8 cellular contexts compared by ENCODE assay signal in the genomic region with DNA sequence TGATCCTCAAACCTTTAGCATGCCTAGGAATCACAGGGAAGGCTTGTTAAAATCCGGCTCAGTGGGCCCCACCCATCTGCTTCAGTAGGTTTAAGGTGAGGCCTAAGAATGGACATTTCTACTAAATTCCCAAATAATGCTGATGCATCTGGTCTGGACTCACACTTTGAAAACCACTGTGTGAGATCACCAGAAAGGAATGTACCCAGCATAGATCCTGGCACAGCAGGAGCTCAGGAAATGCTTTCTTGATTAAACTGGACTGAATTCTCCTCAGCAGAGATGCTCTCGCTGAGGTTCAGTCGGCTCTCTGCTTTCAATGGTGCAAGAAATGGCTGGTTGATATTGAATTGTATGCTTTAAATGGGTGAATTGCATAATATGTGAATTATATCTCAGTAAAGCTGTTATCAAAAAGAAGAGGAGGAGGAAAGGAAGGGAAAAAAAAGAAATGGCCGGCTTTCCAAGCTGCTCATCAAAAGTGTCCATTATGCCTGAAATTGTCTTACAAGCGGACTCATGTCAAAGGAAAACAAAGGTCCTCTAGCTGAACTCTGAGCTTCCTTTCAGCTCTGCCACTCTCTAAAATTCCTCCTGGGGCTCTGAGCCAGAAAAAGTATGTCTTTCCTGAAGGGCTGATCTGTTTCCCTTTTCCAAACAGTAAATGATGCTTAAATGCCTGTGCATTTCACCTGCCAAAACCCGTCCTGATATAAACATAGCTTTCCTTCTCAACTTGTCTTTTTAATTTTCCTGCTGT.
DNase-seq lines count a peak whose midpoint lies in the region; ATAC-seq and TF ChIP-seq lines count a peak whose summit lies in the region.

No MANE protein-coding gene starts in this region.

- WGBS in lung, 2 donors: 57 to 71% methylated on average over 6 of the region's 6 CpGs

- peak; percentile 48 for ATAC-seq in lung (ENCODE audit: insufficient read depth, low FRiP score)
- ATAC-seq in HG03039 (IDR thresholded peaks at IDR 0.05; ENCODE audit: unreplicated experiment): no peak
- ATAC-seq in GM19397 (IDR thresholded peaks at IDR 0.05; ENCODE audit: unreplicated experiment): no peak

- H3K4me3 Mint-ChIP-seq in progenitor cell of endocrine pancreas (ENCODE audit: low read depth): no peak overlapping the region

- H3K9me3 ChIP-seq in MG63 (no peaks in the 10 kb centered on the region), lung (ENCODE audit: control insufficient read depth in 2 of 2, insufficient read depth in 1 of 2, low read length in 1 of 2) (no peaks in the 10 kb centered on the region)

- no peaks in the 10 kb centered on the region for H3K9me3 Mint-ChIP-seq in progenitor cell of endocrine pancreas (ENCODE audit: low read depth)

- H3K27ac ChIP-seq in lung (ENCODE audit: low read depth in 1 of 2, low read length in 1 of 2): peak overlapping the region; percentile 39 to 70

- no peaks in the 10 kb centered on the region for H3K27me3 ChIP-seq in MG63
- H3K27me3 ChIP-seq in lung (ENCODE audit: control insufficient read depth, insufficient read depth): no peaks in the 10 kb centered on the region

- TF ChIP-seq CTCF in lung (IDR thresholded peaks at IDR 0.05; ENCODE audit: control extremely low read depth, extremely low read depth) (no peak), progenitor cell of endocrine pancreas (IDR thresholded peaks at IDR 0.05; ENCODE audit: unreplicated experiment) (no peak)

- no peak overlapping the region for H3K4me3 ChIP-seq in MG63
- no peak overlapping the region for H3K4me3 ChIP-seq in lung

- H3K27me3 Mint-ChIP-seq in progenitor cell of endocrine pancreas: no peaks in the 10 kb centered on the region

- H3K36me3 ChIP-seq in MG63: no peaks in the 10 kb centered on the region
- H3K36me3 ChIP-seq in lung (ENCODE audit: control insufficient read depth in 2 of 2, insufficient read depth in 2 of 2, low read length in 2 of 2): peaks cover 0 to 2% of the 10 kb centered on the region in 2 donors

- peaks cover 4% of the 10 kb centered on the region in 2 donors for H3K4me1 ChIP-seq in lung (ENCODE audit: control insufficient read depth in 2 of 2, insufficient read depth in 2 of 2, low read length in 2 of 2)

- no peak overlapping the region for H3K27ac Mint-ChIP-seq in progenitor cell of endocrine pancreas

- H3K36me3 Mint-ChIP-seq in progenitor cell of endocrine pancreas (ENCODE audit: insufficient read depth): no peaks in the 10 kb centered on the region

- H3K4me1 Mint-ChIP-seq in progenitor cell of endocrine pancreas (ENCODE audit: low read depth): peaks cover 14% of the 10 kb centered on the region

- DNase-seq in A172 (ENCODE audit: low spot score) (peak; percentile 99), MG63 (peak; percentile 84), dermis blood vessel endothelial cell (peak; percentile 93), lung (ENCODE audit: low spot score) (peak; percentile 31), progenitor cell of endocrine pancreas (ENCODE audit: low spot score, unreplicated experiment) (no peak)
- no peak for DNase-seq in activated CD4-positive, alpha-beta T cell treated with anti-CD3 and anti-CD28 coated beads for 48 hours

Comparison
In these comparisons a context has a peak if more than half of its experiments do, and no peak if none do; other contexts are left out.
1. DNase-seq: peak in A172 (single experiment), MG63 (single experiment), dermis blood vessel endothelial cell (single experiment) and lung (single experiment); none in progenitor cell of endocrine pancreas (single experiment) and activated CD4-positive, alpha-beta T cell treated with anti-CD3 and anti-CD28 coated beads for 48 hours (single experiment).